In genomic region chr11:19240420-19241259, GRCh38 we compare ENCODE assay signal across 1 cellular context.
TF ChIP-seq lines count a peak whose summit lies in the region.

TSS of gene E2F8 (minus strand) at chr11:19240945. CDS start at chr11:19240121, 824 bp downstream.

TF ChIP-seq in neural cell, 6 proteins besides CTCF, POLR2A, EP300 and RAD21:
- TF ChIP-seq, protein P1, sequence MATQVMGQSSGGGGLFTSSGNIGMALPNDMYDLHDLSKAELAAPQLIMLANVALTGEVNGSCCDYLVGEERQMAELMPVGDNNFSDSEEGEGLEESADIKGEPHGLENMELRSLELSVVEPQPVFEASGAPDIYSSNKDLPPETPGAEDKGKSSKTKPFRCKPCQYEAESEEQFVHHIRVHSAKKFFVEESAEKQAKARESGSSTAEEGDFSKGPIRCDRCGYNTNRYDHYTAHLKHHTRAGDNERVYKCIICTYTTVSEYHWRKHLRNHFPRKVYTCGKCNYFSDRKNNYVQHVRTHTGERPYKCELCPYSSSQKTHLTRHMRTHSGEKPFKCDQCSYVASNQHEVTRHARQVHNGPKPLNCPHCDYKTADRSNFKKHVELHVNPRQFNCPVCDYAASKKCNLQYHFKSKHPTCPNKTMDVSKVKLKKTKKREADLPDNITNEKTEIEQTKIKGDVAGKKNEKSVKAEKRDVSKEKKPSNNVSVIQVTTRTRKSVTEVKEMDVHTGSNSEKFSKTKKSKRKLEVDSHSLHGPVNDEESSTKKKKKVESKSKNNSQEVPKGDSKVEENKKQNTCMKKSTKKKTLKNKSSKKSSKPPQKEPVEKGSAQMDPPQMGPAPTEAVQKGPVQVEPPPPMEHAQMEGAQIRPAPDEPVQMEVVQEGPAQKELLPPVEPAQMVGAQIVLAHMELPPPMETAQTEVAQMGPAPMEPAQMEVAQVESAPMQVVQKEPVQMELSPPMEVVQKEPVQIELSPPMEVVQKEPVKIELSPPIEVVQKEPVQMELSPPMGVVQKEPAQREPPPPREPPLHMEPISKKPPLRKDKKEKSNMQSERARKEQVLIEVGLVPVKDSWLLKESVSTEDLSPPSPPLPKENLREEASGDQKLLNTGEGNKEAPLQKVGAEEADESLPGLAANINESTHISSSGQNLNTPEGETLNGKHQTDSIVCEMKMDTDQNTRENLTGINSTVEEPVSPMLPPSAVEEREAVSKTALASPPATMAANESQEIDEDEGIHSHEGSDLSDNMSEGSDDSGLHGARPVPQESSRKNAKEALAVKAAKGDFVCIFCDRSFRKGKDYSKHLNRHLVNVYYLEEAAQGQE (IDR thresholded peaks at IDR 0.05; ENCODE audit: borderline replicate concordance), result no peak
- TF ChIP-seq MXI1 (conservative IDR thresholded peaks at IDR 0.05; ENCODE audit: poor library complexity, severe bottlenecking) (peak; percentile 95), SMC3 (conservative IDR thresholded peaks at IDR 0.05; ENCODE audit: poor library complexity) (peak; percentile 33), POLR2AphosphoS5 (IDR thresholded peaks at IDR 0.05) (peak; percentile 11)
